18 cellular contexts compared by ENCODE assay signal in genomic region chr14:91901449-91902250, GRCh38. TPM values are rescaled to one million over a fixed set of nuclear protein-coding genes. Genes with fewer than 3 reads are reported as not detected.
DNase-seq lines count a peak whose midpoint lies in the region; ATAC-seq and TF ChIP-seq lines count a peak whose summit lies in the region.
"Had no signal": no experiment of that assay in that cellular context is flagged by ENCODE, and none has a peak within 500 bp of the region (broad histone marks: within the 10 kb centered on the region; RNA-seq: fewer than 3 reads in every experiment).

No MANE protein-coding gene starts in this region.

- in situ Hi-C loops in gastrocnemius medialis (cut with MboI; ENCODE audit: low sequenced_read_pairs in 4 of 4): no loop called here

- intact Hi-C loops in left cardiac atrium (cut with DNase I): no loop called here
- intact Hi-C loops in gastrocnemius medialis (cut with DNase I; ENCODE audit: low total_unique reads): no loop called here

- H3K27me3 ChIP-seq in gastrocnemius medialis: no peaks in the 10 kb centered on the region
- H3K27me3 ChIP-seq: hepatocyte had no signal

- no peak overlapping the region for H3K4me3 ChIP-seq in gastrocnemius medialis
- H3K4me3 ChIP-seq: hepatocyte had no signal

- peaks cover 0 to 4% of the 10 kb centered on the region in 2 donors for H3K4me1 ChIP-seq in gastrocnemius medialis

- ATAC-seq in left cardiac atrium (peak; percentile 17 to 67), gastrocnemius medialis (peak; percentile 71 to 80), HG02678 (IDR thresholded peaks at IDR 0.05; ENCODE audit: unreplicated experiment) (no peak), GM21367 (IDR thresholded peaks at IDR 0.05; ENCODE audit: unreplicated experiment) (no peak)
- ATAC-seq: HepG2 had no signal

- H3K36me3 ChIP-seq in gastrocnemius medialis: no peaks in the 10 kb centered on the region

- H3K27ac ChIP-seq in gastrocnemius medialis: peak overlapping the region; percentile 20 to 59 (median 36)
- H3K27ac ChIP-seq: hepatocyte had no signal

- no peaks in the 10 kb centered on the region for H3K9me3 ChIP-seq in gastrocnemius medialis

- no peak for TF ChIP-seq POLR2A in gastrocnemius medialis (IDR thresholded peaks at IDR 0.05)

- DNase-seq in AG09319 (ENCODE audit: extremely low read depth, low read depth) (peak; percentile 29), cerebellar cortex (ENCODE audit: low spot score) (peak; percentile 44), left cardiac atrium (peak; percentile 42), gastrocnemius medialis (peak; percentile 38 to 62), dedifferentiated amniotic fluid mesenchymal stem cell (ENCODE audit: extremely low spot score) (no peak), NCI-H1417 (lab: John Stamatoyannopoulos, UW) (no peak)
- DNase-seq: activated CD4-positive, alpha-beta T cell treated with anti-CD3 and anti-CD28 coated beads, Interleukin-2, amount 10 ng/mL, durations not matched to agents 7 days and 5 days; activated naive CD4-positive, alpha-beta T cell treated with anti-CD3 and anti-CD28 coated beads, Interleukin-2, amount 10 ng/mL, durations not matched to agents 7 days and 5 days; activated T-cell treated with anti-CD3 and anti-CD28 coated beads for 4 hours; CD4-positive, alpha-beta memory T cell; erythroblast; NCI-H187 had no signal

- no peak for TF ChIP-seq CTCF in AG09319 (IDR thresholded peaks at IDR 0.05; ENCODE audit: low read depth, low read length)
- TF ChIP-seq CTCF in gastrocnemius medialis (IDR thresholded peaks at IDR 0.05 in 4 of 5, conservative IDR thresholded peaks at IDR 0.05 in 1 of 5): no peak

RNA-seq across cellular contexts. Expression of gene TC2N, which starts 34.3 kb away (rescaled TPM):
- total RNA-seq in left cardiac atrium (10 to 100 TPM in 1 of 2 donors, 1 to 10 TPM in 1; 9.8 to 20.8 TPM), gastrocnemius medialis (10 to 100 TPM in 1 of 4 donors, 1 to 10 TPM in 3; 3.2 to 11.9 (median 7.2) TPM)
- total RNA-seq: HepG2, neural crest cell, RPMI7951 had no signal

RNA-seq across cellular contexts. Expression of gene FBLN5, which starts 45.8 kb away (rescaled TPM):
- total RNA-seq in left cardiac atrium (100 to 1,000 TPM; 121 to 122 TPM), gastrocnemius medialis (10 to 100 TPM; 19.6 to 36.8 (median 27.3) TPM)

Comparison
In these comparisons a context has a peak if more than half of its experiments do, and no peak if none do; other contexts are left out.
1. DNase-seq: peak in AG09319 (single experiment), cerebellar cortex (single experiment), left cardiac atrium (single experiment) and gastrocnemius medialis (2 of 2); none in dedifferentiated amniotic fluid mesenchymal stem cell (single experiment) and NCI-H1417 (0 of 3).
2. ATAC-seq: peak in left cardiac atrium (2 of 2) and gastrocnemius medialis (2 of 2); none in HG02678 (single experiment) and GM21367 (single experiment).